16 cellular contexts compared by ENCODE assay signal in the genomic region with DNA sequence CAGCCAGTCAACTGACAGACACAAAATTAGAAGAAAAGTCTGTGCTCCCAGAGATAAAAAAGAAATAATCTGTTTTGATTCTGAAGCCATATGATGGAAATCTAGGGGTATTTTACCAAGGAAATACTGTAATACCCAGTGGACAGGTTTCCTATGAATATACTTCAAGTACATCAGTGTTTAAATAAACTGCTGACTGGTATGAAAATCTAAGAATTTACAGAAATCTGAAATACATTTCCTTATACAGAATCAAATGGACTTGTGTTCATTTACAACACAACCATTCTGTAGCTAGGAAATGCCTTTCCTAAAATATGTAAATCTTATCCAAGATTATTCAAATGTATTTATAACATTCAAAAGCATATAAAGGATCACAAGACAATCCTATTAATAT.
"Had no signal": no experiment of that assay in that cellular context is flagged by ENCODE, and none has a peak within 500 bp of the region (broad histone marks: within the 10 kb centered on the region; RNA-seq: fewer than 3 reads in every experiment).

No MANE protein-coding gene starts in this region.

- H3K27ac ChIP-seq: left ventricle myocardium inferior, prostate gland, suprapubic skin had no signal

- H3K9me3 Mint-ChIP-seq: activated T-helper 1 cell treated with anti-CD3 and anti-CD28 coated beads, Interleukin-12 subunit alpha, Interleukin-12 subunit beta, Interleukin-2, Interleukin-4 antibody, amounts not matched to agents 30 ng/mL and 10 ng/mL and 1 ng/mL, durations not matched to agents 14 hours and 24 hours and 36 hours; nephron had no signal

- H3K4me3 ChIP-seq: left ventricle myocardium inferior, prostate gland, suprapubic skin had no signal

- H3K4me3 Mint-ChIP-seq: activated T-helper 1 cell treated with anti-CD3 and anti-CD28 coated beads, Interleukin-12 subunit alpha, Interleukin-12 subunit beta, Interleukin-2, Interleukin-4 antibody, amounts not matched to agents 30 ng/mL and 10 ng/mL and 1 ng/mL, durations not matched to agents 14 hours and 24 hours and 36 hours; nephron had no signal

- H3K27me3 ChIP-seq: suprapubic skin had no signal

- H3K9me3 ChIP-seq: left ventricle myocardium inferior, prostate gland, suprapubic skin had no signal

- H3K27ac Mint-ChIP-seq: nephron had no signal

- DNase-seq: activated CD4-positive, CD25-positive, alpha-beta regulatory T cell; activated naive CD4-positive, alpha-beta T cell; amniotic stem cell; hypothalamus; left ventricle myocardium inferior; nucleus accumbens; right cardiac atrium; small intestine; stimulated activated CD4-positive, alpha-beta T cell treated with anti-CD3 and anti-CD28 coated beads, Interleukin-4, amount 100 ng/mL, for 24 hours; stimulated activated naive CD4-positive, alpha-beta T cell treated with Interleukin-2 at 50 U/mL for 16 hours; trophoblast cell had no signal

- FAIRE-seq: small intestine had no signal

- ATAC-seq: esophagus mucosa, right cardiac atrium had no signal
